Comparison of ENCODE assay signal across 12 cellular contexts in the genomic region with DNA sequence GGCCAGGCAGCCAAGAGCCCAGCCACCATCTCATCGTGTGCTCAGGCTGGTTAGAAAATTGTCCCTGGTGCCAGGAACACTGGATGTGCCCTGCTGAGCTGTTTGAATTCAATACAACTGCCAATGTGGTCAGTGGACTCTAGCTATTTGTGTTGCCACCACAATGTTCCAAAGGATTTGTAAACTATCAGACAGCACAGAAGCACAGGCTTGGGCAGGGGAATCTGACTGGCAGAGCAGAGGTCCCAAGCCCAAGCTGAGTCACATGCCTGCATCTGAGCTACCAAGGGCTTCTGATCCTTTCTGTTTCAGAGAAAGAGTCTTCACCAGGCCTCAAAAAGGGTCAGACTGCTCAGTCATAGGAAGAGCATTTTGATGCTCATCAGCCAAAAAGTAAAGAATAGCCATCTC.
DNase-seq lines count a peak whose midpoint lies in the region; ATAC-seq and TF ChIP-seq lines count a peak whose summit lies in the region.
"Had no signal": no experiment of that assay in that cellular context is flagged by ENCODE, and none has a peak within 500 bp of the region (broad histone marks: within the 10 kb centered on the region; RNA-seq: fewer than 3 reads in every experiment).

No MANE protein-coding gene starts in this region.

- 37% methylated on average over 1 of the region's 1 CpG for WGBS in right cardiac atrium

- H3K27ac ChIP-seq in HCT116 (ENCODE audit: low read depth, low read length) (no peak overlapping the region), right cardiac atrium (ENCODE audit: low read length) (peak overlapping the region; percentile 25)
- H3K27ac ChIP-seq: ovary, stomach had no signal

- no peak for TF ChIP-seq RAD21 in HCT116 (IDR thresholded peaks at IDR 0.05; ENCODE audit: low read depth)

- H3K36me3 Mint-ChIP-seq in glutamatergic neuron (ENCODE audit: unreplicated experiment) = no peaks in the 10 kb centered on the region

- CTCF ChIA-PET in HCT116 (lab: Charles Lee) = interaction anchor here (1.4 kb wide), 1 partner anchor 297 kb away, joined by 3 read pairs; no protein-coding TSS in a partner anchor

- TF ChIP-seq POLR2A in HCT116 (IDR thresholded peaks at IDR 0.05; ENCODE audit: borderline replicate concordance, extremely low read depth, insufficient read depth, insufficient read length) = no peak

- H3K4me1 Mint-ChIP-seq in glutamatergic neuron (ENCODE audit: low read depth, unreplicated experiment) = peaks cover 7% of the 10 kb centered on the region

- H3K4me3 ChIP-seq in HCT116 (replicated peaks in 1 of 2; ENCODE audit: low read depth in 1 of 2, low read length in 2 of 2) (no peak overlapping the region), adipocyte (ENCODE audit: low read length) (no peak overlapping the region), right cardiac atrium (ENCODE audit: low read length) (no peak overlapping the region), retinal pigment epithelial cell (ENCODE audit: low read length) (no peak overlapping the region)
- H3K4me3 ChIP-seq: ovary, stomach had no signal

- ATAC-seq in HCT116 (no peak; the same call in 1 of the 2 replicates), right cardiac atrium (peak; percentile 68 to 90), GM19455 (IDR thresholded peaks at IDR 0.05; ENCODE audit: unreplicated experiment) (no peak)

- H4K20me1 ChIP-seq in HCT116 (ENCODE audit: insufficient read depth) = no peaks in the 10 kb centered on the region

- H3K27me3 ChIP-seq in HCT116 (ENCODE audit: insufficient read depth, low read length) (no peaks in the 10 kb centered on the region), adipocyte (replicated peaks; ENCODE audit: control insufficient read depth, insufficient read depth, low read length) (no peaks in the 10 kb centered on the region), right cardiac atrium (ENCODE audit: control insufficient read depth, insufficient read depth) (no peaks in the 10 kb centered on the region)
- H3K27me3 ChIP-seq: ovary, stomach had no signal

- H3K4me2 ChIP-seq in HCT116 (ENCODE audit: low read length) = no peak overlapping the region

- RAD21 ChIA-PET in HCT116 (lab: Charles Lee; ENCODE audit: low non-redundant PET in 1 of 2, low total read pairs in 2 of 2, uncharacterized antibody in 2 of 2, unreplicated experiment in 2 of 2) = no interaction called here

- no peak overlapping the region for H3K4me3 Mint-ChIP-seq in glutamatergic neuron (ENCODE audit: unreplicated experiment)

- POLR2A ChIA-PET in HCT116 (lab: Charles Lee) = no interaction called here

- no peaks in the 10 kb centered on the region for H3K79me2 ChIP-seq in HCT116 (ENCODE audit: insufficient read depth, low read length)

- no peaks in the 10 kb centered on the region for H3K36me3 ChIP-seq in HCT116 (ENCODE audit: control insufficient read depth in 1 of 2, insufficient read depth in 2 of 2, low read length in 2 of 2)
- no peaks in the 10 kb centered on the region for H3K36me3 ChIP-seq in adipocyte (ENCODE audit: control insufficient read depth, insufficient read depth, low read length, severe bottlenecking)
- H3K36me3 ChIP-seq: ovary, stomach had no signal

- intact Hi-C loops in HCT116 (cut with micrococcal nuclease) (no loop called here), right cardiac atrium (cut with DNase I) (no loop called here)

- peaks cover 4% of the 10 kb centered on the region for H3K9me3 Mint-ChIP-seq in glutamatergic neuron (ENCODE audit: unreplicated experiment)

- peak overlapping the region; percentile 50 for H2AFZ ChIP-seq in HCT116 (ENCODE audit: low read depth, low read length, poor library complexity, severe bottlenecking)

- no peaks in the 10 kb centered on the region for H3K9me2 ChIP-seq in HCT116 (ENCODE audit: insufficient read depth)

- H3K9ac ChIP-seq in HCT116 (ENCODE audit: low read length) (no peak overlapping the region), adipocyte (ENCODE audit: low read length) (no peak overlapping the region)

- DNase-seq in HCT116 (ENCODE audit: low read depth, low spot score) (no peak), adipocyte (ENCODE audit: low read depth) (peak; percentile 20), right cardiac atrium (peak in 2 of 3 donors; percentile 45 to 66), retinal pigment epithelial cell (ENCODE audit: low read depth) (peak; percentile 68), KBM-7 (no peak), glutamatergic neuron (no peak)
- DNase-seq: activated CD4-positive, alpha-beta T cell treated with anti-CD3 and anti-CD28 coated beads for 48 hours; left colon; NCI-H748 treated with DMSO at 0.1 percent for 48 hours; ovary; stomach had no signal

- no TSS peak for BruUV-seq in HCT116 (replicated peaks; lab: Mats Ljungman, UMichigan)

- H3K27me3 Mint-ChIP-seq in glutamatergic neuron (ENCODE audit: unreplicated experiment) = peaks cover 3% of the 10 kb centered on the region

- H3K4me1 ChIP-seq in HCT116 (ENCODE audit: control insufficient read depth in 1 of 2, insufficient read depth in 2 of 2, low read length in 2 of 2) (peaks cover 0 to 7% of the 10 kb centered on the region in 2 experiments; a peak in 3 of 4 replicates), adipocyte (ENCODE audit: control insufficient read depth, insufficient read depth, low read length) (peaks cover 7% of the 10 kb centered on the region), right cardiac atrium (ENCODE audit: control insufficient read depth, insufficient read depth, low read length) (no peaks in the 10 kb centered on the region)

- no peak for TF ChIP-seq CTCF in HCT116 (IDR thresholded peaks at IDR 0.05 in 2 of 3, conservative IDR thresholded peaks at IDR 0.05 in 1 of 3; ENCODE audit: borderline replicate concordance in 1 of 3, insufficient read depth in 1 of 3, low read depth in 2 of 3, low read length in 2 of 3)
- no peak for TF ChIP-seq CTCF in retinal pigment epithelial cell (conservative IDR thresholded peaks at IDR 0.05; ENCODE audit: low read depth, low read length)
- TF ChIP-seq CTCF in glutamatergic neuron (IDR thresholded peaks at IDR 0.05; ENCODE audit: partially characterized antibody, unreplicated experiment) = no peak

- in situ Hi-C loops in KBM-7 (cut with MboI; ENCODE audit: low pct_unique_long_range_greater_than_20kb, low sequenced_read_pairs) = no loop called here

- H3K27ac Mint-ChIP-seq in glutamatergic neuron (ENCODE audit: unreplicated experiment) = no peak overlapping the region

- H3K9me3 ChIP-seq in HCT116 (ENCODE audit: control insufficient read depth in 1 of 2, insufficient read depth in 1 of 2, low read depth in 1 of 2, low read length in 2 of 2) = no peaks in the 10 kb centered on the region
- no peaks in the 10 kb centered on the region for H3K9me3 ChIP-seq in adipocyte (ENCODE audit: control insufficient read depth, low read length)
- H3K9me3 ChIP-seq in right cardiac atrium (ENCODE audit: control insufficient read depth, low read length) = no peaks in the 10 kb centered on the region
- H3K9me3 ChIP-seq: ovary, stomach had no signal

TF ChIP-seq in HCT116, 20 proteins besides CTCF, POLR2A, EP300 and RAD21 (continues in another document):
- TF ChIP-seq POLR2AphosphoS5 (IDR thresholded peaks at IDR 0.05; ENCODE audit: low read depth, low read length) = no peak
- no peak for TF ChIP-seq SIN3A (IDR thresholded peaks at IDR 0.05; ENCODE audit: low read depth)
- no peak for TF ChIP-seq CEBPB (IDR thresholded peaks at IDR 0.05; ENCODE audit: low read depth)
- TF ChIP-seq, protein P1, sequence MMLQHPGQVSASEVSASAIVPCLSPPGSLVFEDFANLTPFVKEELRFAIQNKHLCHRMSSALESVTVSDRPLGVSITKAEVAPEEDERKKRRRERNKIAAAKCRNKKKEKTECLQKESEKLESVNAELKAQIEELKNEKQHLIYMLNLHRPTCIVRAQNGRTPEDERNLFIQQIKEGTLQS (IDR thresholded peaks at IDR 0.05) = no peak
- no peak for TF ChIP-seq ELF1 (IDR thresholded peaks at IDR 0.05; ENCODE audit: borderline replicate concordance, low read depth)
- TF ChIP-seq, protein P2, sequence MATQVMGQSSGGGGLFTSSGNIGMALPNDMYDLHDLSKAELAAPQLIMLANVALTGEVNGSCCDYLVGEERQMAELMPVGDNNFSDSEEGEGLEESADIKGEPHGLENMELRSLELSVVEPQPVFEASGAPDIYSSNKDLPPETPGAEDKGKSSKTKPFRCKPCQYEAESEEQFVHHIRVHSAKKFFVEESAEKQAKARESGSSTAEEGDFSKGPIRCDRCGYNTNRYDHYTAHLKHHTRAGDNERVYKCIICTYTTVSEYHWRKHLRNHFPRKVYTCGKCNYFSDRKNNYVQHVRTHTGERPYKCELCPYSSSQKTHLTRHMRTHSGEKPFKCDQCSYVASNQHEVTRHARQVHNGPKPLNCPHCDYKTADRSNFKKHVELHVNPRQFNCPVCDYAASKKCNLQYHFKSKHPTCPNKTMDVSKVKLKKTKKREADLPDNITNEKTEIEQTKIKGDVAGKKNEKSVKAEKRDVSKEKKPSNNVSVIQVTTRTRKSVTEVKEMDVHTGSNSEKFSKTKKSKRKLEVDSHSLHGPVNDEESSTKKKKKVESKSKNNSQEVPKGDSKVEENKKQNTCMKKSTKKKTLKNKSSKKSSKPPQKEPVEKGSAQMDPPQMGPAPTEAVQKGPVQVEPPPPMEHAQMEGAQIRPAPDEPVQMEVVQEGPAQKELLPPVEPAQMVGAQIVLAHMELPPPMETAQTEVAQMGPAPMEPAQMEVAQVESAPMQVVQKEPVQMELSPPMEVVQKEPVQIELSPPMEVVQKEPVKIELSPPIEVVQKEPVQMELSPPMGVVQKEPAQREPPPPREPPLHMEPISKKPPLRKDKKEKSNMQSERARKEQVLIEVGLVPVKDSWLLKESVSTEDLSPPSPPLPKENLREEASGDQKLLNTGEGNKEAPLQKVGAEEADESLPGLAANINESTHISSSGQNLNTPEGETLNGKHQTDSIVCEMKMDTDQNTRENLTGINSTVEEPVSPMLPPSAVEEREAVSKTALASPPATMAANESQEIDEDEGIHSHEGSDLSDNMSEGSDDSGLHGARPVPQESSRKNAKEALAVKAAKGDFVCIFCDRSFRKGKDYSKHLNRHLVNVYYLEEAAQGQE (IDR thresholded peaks at IDR 0.05; ENCODE audit: low read depth) = no peak
- TF ChIP-seq EZH2phosphoT487 (IDR thresholded peaks at IDR 0.05; ENCODE audit: borderline replicate concordance) = no peak
- TF ChIP-seq TCF7L2 (IDR thresholded peaks at IDR 0.05; ENCODE audit: borderline replicate concordance, extremely low read depth, insufficient read depth, insufficient read length) = no peak
- no peak for TF ChIP-seq ZFX (IDR thresholded peaks at IDR 0.05)
- TF ChIP-seq YY1 (IDR thresholded peaks at IDR 0.05; ENCODE audit: extremely low read depth, insufficient replicate concordance, low read depth, low read length) = no peak
- TF ChIP-seq, protein P3, sequence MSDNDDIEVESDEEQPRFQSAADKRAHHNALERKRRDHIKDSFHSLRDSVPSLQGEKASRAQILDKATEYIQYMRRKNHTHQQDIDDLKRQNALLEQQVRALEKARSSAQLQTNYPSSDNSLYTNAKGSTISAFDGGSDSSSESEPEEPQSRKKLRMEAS (IDR thresholded peaks at IDR 0.05) = no peak

Comparison
In these comparisons a context has a peak if more than half of its experiments do, and no peak if none do; other contexts are left out.
1. ATAC-seq: peak in right cardiac atrium (2 of 2); none in HCT116 (single experiment) and GM19455 (single experiment).
2. DNase-seq: peak in adipocyte (single experiment), right cardiac atrium (2 of 3) and retinal pigment epithelial cell (single experiment); none in HCT116 (single experiment), KBM-7 (single experiment) and glutamatergic neuron (single experiment).